Comparison of ENCODE assay signal across 9 cellular contexts in the genomic region with DNA sequence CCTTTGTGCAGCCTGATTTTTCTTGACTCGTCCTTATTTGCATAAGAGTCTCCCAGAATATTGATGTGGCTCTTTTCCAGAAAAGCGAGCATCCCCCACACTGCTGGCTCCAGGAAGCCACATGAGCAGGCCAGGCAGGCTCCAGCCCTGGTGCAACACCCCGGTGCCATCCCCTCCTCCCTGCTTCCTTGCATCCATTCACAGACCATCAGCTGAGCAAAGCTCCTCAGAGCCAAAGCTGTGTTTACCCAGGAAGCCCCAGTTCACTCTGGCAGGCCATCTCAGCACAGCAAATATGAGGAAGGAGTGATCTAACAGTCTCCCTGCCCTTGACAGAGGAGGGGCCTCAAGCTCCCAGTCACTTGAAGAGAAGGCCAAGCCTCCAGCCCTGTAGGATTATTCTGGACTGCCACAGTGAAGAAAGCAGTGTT. TPM values are rescaled to one million over a fixed set of nuclear protein-coding genes. Genes with fewer than 3 reads are reported as not detected.
A peak's percentile ranks its signal among the peaks of the same experiment; 100 is the strongest.
DNase-seq lines count a peak whose midpoint lies in the region; ATAC-seq and TF ChIP-seq lines count a peak whose summit lies in the region.
"Had no signal": no experiment of that assay in that cellular context is flagged by ENCODE, and none has a peak within 500 bp of the region (broad histone marks: within the 10 kb centered on the region; RNA-seq: fewer than 3 reads in every experiment).

No MANE protein-coding gene starts in this region.

- no peak overlapping the region for H3K4me3 ChIP-seq in adrenal gland
- H3K4me3 ChIP-seq in right atrium auricular region: no peak overlapping the region
- H3K4me3 ChIP-seq in skeletal muscle cell (ENCODE audit: low read depth, low read length): peak overlapping the region; percentile 12

- TF ChIP-seq CTCF in H9 (conservative IDR thresholded peaks at IDR 0.05): no peak
- no peak for TF ChIP-seq CTCF in adrenal gland (IDR thresholded peaks at IDR 0.05)
- TF ChIP-seq CTCF in right atrium auricular region (IDR thresholded peaks at IDR 0.05): no peak

- H3K9me3 ChIP-seq in H9 (ENCODE audit: control insufficient read depth, low read depth, low read length) (no peaks in the 10 kb centered on the region), adrenal gland (replicated peaks in 1 of 3) (no peaks in the 10 kb centered on the region), right atrium auricular region (no peaks in the 10 kb centered on the region)

- no peak overlapping the region for H4K5ac ChIP-seq in H9 (ENCODE audit: insufficient read length, low read depth, low read length)

- no peaks in the 10 kb centered on the region for H3K23me2 ChIP-seq in H9 (ENCODE audit: insufficient read length, low read depth, low read length, poor library complexity, severe bottlenecking)

- H3K36me3 ChIP-seq in adrenal gland (replicated peaks in 1 of 2) (no peaks in the 10 kb centered on the region), right atrium auricular region (no peaks in the 10 kb centered on the region)

- H3K4me3 Mint-ChIP-seq in H9: no peak overlapping the region; a peak in 2 of 5 replicates
- H3K4me3 Mint-ChIP-seq: T-helper 1 cell treated with Interleukin-12 subunit alpha and Interleukin-12 subunit beta and Interleukin-4 antibody, amounts not matched to agents 30 μg/mL and 1 μg/mL, for 36 hours had no signal

- H3K79me1 ChIP-seq in H9 (ENCODE audit: insufficient read depth, low read depth, low read length, poor library complexity, severe bottlenecking): no peaks in the 10 kb centered on the region

- no CpG with 5 or more reads among the region's 3 CpGs for WGBS in H9 (ENCODE audit: extremely low coverage, insufficient read length, low lambda C conversion rate)
- 48 to 58% (median 53%) methylated on average over 3 of the region's 3 CpGs for WGBS in adrenal gland, 4 donors

- TF ChIP-seq POLR2A in adrenal gland (IDR thresholded peaks at IDR 0.05): no peak

- ATAC-seq in HG02938 (IDR thresholded peaks at IDR 0.05; ENCODE audit: unreplicated experiment) (no peak), GM21367 (IDR thresholded peaks at IDR 0.05; ENCODE audit: unreplicated experiment) (no peak)

- H2BK12ac ChIP-seq in H9 (ENCODE audit: insufficient read length, low read depth, low read length): no peak overlapping the region

- no peak overlapping the region for H4K8ac ChIP-seq in H9 (replicated peaks; ENCODE audit: insufficient read length, low read depth, low read length)

- H3K27ac ChIP-seq in H9 (ENCODE audit: insufficient read length, low read depth, low read length): no peak overlapping the region
- H3K27ac ChIP-seq in adrenal gland: peak overlapping the region in 1 of 5 donors; percentile 54
- no peak overlapping the region for H3K27ac ChIP-seq in right atrium auricular region

- H3T11ph ChIP-seq in H9 (ENCODE audit: low read length): no peak overlapping the region

- H3K27me3 ChIP-seq in H9 (ENCODE audit: insufficient read depth, low read length) (no peaks in the 10 kb centered on the region), adrenal gland (no peaks in the 10 kb centered on the region), right atrium auricular region (no peaks in the 10 kb centered on the region)

- no peak overlapping the region for H2BK5ac ChIP-seq in H9 (ENCODE audit: insufficient read length, low read length)

- H3K27me3 Mint-ChIP-seq in H9 (ENCODE audit: low read depth): peaks cover 6% of the 10 kb centered on the region

- H3K9me3 Mint-ChIP-seq in H9: peaks cover 2 to 4% of the 10 kb centered on the region in 2 experiments; a peak in 4 of 5 replicates
- H3K9me3 Mint-ChIP-seq: T-helper 1 cell treated with Interleukin-12 subunit alpha and Interleukin-12 subunit beta and Interleukin-4 antibody, amounts not matched to agents 30 μg/mL and 1 μg/mL, for 36 hours had no signal

- no peak overlapping the region for H3K18ac ChIP-seq in H9 (ENCODE audit: insufficient read length, low read depth, low read length)

- no peak overlapping the region for H4K91ac ChIP-seq in H9 (ENCODE audit: insufficient read length, low read depth, low read length)

- H3K56ac ChIP-seq in H9 (ENCODE audit: insufficient read length, low read depth, low read length): no peak overlapping the region

- peak overlapping the region in 2 of 3 experiments; percentile 13 to 63; a peak in 4 of 7 replicates for H3K27ac Mint-ChIP-seq in H9
- H3K27ac Mint-ChIP-seq: T-helper 1 cell treated with Interleukin-12 subunit alpha and Interleukin-12 subunit beta and Interleukin-4 antibody, amounts not matched to agents 30 μg/mL and 1 μg/mL, for 36 hours had no signal

- H2BK15ac ChIP-seq in H9 (ENCODE audit: low read depth, low read length): no peak overlapping the region

- no peak overlapping the region for H2AFZ ChIP-seq in H9 (ENCODE audit: low read length)

- H4K20me1 ChIP-seq in H9 (ENCODE audit: control insufficient read depth, insufficient read depth, insufficient read length): no peaks in the 10 kb centered on the region

- intact Hi-C loops in adrenal gland (cut with DNase I): no loop called here

- peak overlapping the region; percentile 37; the same call in 1 of the 2 replicates for H3K14ac ChIP-seq in H9 (ENCODE audit: insufficient read depth, low read length)

- no peak overlapping the region for H3K4me2 ChIP-seq in H9 (ENCODE audit: insufficient read depth, insufficient read length, low read length)

- no peak overlapping the region for H2AK5ac ChIP-seq in H9 (ENCODE audit: insufficient read length, low read length)

- no peaks in the 10 kb centered on the region for H3K36me3 Mint-ChIP-seq in H9 (ENCODE audit: insufficient read depth in 1 of 3, low read depth in 3 of 3)

- H3K9ac ChIP-seq in H9 (ENCODE audit: extremely low read depth, insufficient read length, low read length): no peak overlapping the region

- no peaks in the 10 kb centered on the region for H3K79me2 ChIP-seq in H9 (ENCODE audit: insufficient read depth, low read length)

- no peak overlapping the region for H2BK120ac ChIP-seq in H9 (ENCODE audit: low read depth, low read length, poor library complexity, severe bottlenecking)

- H3K4ac ChIP-seq in H9 (ENCODE audit: low read depth, low read length): no peak overlapping the region

- peaks cover 24 to 27% of the 10 kb centered on the region in 2 experiments for H3K4me1 Mint-ChIP-seq in H9

- no peak overlapping the region for H3K23ac ChIP-seq in H9 (ENCODE audit: insufficient read length, low read depth, low read length)

- H2BK20ac ChIP-seq in H9 (ENCODE audit: low read depth, low read length, poor library complexity, severe bottlenecking): no peak overlapping the region

- peak; percentile 36 for DNase-seq in H9
- peak in 5 of 7 donors; percentile 10 to 50 (median 24) for DNase-seq in adrenal gland
- DNase-seq in right atrium auricular region (ENCODE audit: low spot score): peak; percentile 67
- DNase-seq in skeletal muscle cell (ENCODE audit: low read depth): peak; percentile 96
- no peak for DNase-seq in stimulated activated CD4-positive, alpha-beta T cell treated with anti-CD3 and anti-CD28 coated beads, Interleukin-15, amount 100 ng/mL, for 24 hours
- DNase-seq in NCI-H446 (lab: John Stamatoyannopoulos, UW): no peak

- H3K4me1 ChIP-seq in H9 (ENCODE audit: insufficient read depth, low read length) (peaks cover 4% of the 10 kb centered on the region; the same call in 1 of the 2 replicates), adrenal gland (replicated peaks in 1 of 2) (no peaks in the 10 kb centered on the region), right atrium auricular region (peaks cover 0 to 4% of the 10 kb centered on the region in 2 donors)

RNA-seq across cellular contexts. Expression of a gene that starts 34.4 kb away (rescaled TPM):
- total RNA-seq in H9 (2021) (not detected in 2 replicates), adrenal gland (under 1 TPM in 7 of 8 donors, not detected in 1; 0.14 to 0.94 (median 0.83) TPM), right atrium auricular region (under 1 TPM in 1 of 2 donors, not detected in 1; 0.75 TPM)
- polyA plus RNA-seq in adrenal gland: under 1 TPM in 2 of 3 donors, not detected in 1; 0.08 to 0.26 TPM

Comparison
In these comparisons a context has a peak if more than half of its experiments do, and no peak if none do; other contexts are left out.
1. DNase-seq: peak in H9 (single experiment), adrenal gland (5 of 7), right atrium auricular region (single experiment) and skeletal muscle cell (single experiment); none in stimulated activated CD4-positive, alpha-beta T cell treated with anti-CD3 and anti-CD28 coated beads, Interleukin-15, amount 100 ng/mL, for 24 hours (single experiment) and NCI-H446 (0 of 2).